In genomic region chr7:142960955-142961512, GRCh38 we compare ENCODE assay signal across 18 cellular contexts. TPM values are rescaled to one million over a fixed set of nuclear protein-coding genes. Genes with fewer than 3 reads are reported as not detected.
DNase-seq lines count a peak whose midpoint lies in the region; ATAC-seq and TF ChIP-seq lines count a peak whose summit lies in the region.
"Had no signal": no experiment of that assay in that cellular context is flagged by ENCODE, and none has a peak within 500 bp of the region (broad histone marks: within the 10 kb centered on the region; RNA-seq: fewer than 3 reads in every experiment).

No MANE protein-coding gene starts in this region.

- ATAC-seq in HG02970 (IDR thresholded peaks at IDR 0.05; ENCODE audit: low FRiP score, unreplicated experiment) (no peak), HG03571 (IDR thresholded peaks at IDR 0.05; ENCODE audit: unreplicated experiment) (no peak)
- ATAC-seq: left colon; naive thymus-derived CD4-positive, alpha-beta T cell had no signal

- H3K4me3 ChIP-seq in GM12864 (ENCODE audit: low read depth, low read length) = no peak overlapping the region
- no peak overlapping the region for H3K4me3 ChIP-seq in epithelial cell of proximal tubule (ENCODE audit: low read depth, low read length)

- DNase-seq in AG08396 (ENCODE audit: low spot score) (peak; percentile 1), GM12864 (ENCODE audit: low read depth) (no peak), NCI-H69 (lab: John Stamatoyannopoulos, UW) (peak; percentile 3), epithelial cell of proximal tubule (ENCODE audit: low read depth) (no peak), middle frontal gyrus (ENCODE audit: extremely low spot score, low spot score) (no peak), RKO (ENCODE audit: low spot score) (no peak)
- DNase-seq: activated naive CD4-positive, alpha-beta T cell treated with anti-CD3 and anti-CD28 coated beads, Interleukin-2, amount 10 ng/mL, durations not matched to agents 7 days and 5 days; caudate nucleus; EL; head of caudate nucleus; left colon; naive thymus-derived CD4-positive, alpha-beta T cell; NCI-H1436 treated with DMSO at 0.1 percent for 48 hours; NCI-H510A treated with DMSO at 0.1 percent for 48 hours; Right ventricle myocardium superior had no signal

- TF ChIP-seq CTCF in GM12864 (IDR thresholded peaks at IDR 0.05; ENCODE audit: low read depth, low read length, missing control alignments) = peak; percentile 41
- peak; percentile 17 for TF ChIP-seq CTCF in epithelial cell of proximal tubule (conservative IDR thresholded peaks at IDR 0.05; ENCODE audit: low read depth, low read length)

RNA-seq across cellular contexts. Expression of gene KEL, which starts 1.1 kb away (rescaled TPM):
- total RNA-seq in epithelial cell of proximal tubule = 0.12 TPM in 1 of 2 replicates, not detected in the other

RNA-seq across cellular contexts. Expression of gene LLCFC1, which starts 21.8 kb away (rescaled TPM):
- not detected in 2 replicates for total RNA-seq in epithelial cell of proximal tubule
- total RNA-seq: left colon, Right ventricle myocardium superior, ureter had no signal

RNA-seq across cellular contexts. Expression of gene TRPV5, which starts 27.5 kb away (rescaled TPM):
- not detected in 2 replicates for total RNA-seq in epithelial cell of proximal tubule
- total RNA-seq: left colon; naive thymus-derived CD4-positive, alpha-beta T cell; Right ventricle myocardium superior; ureter had no signal

Comparison
In these comparisons a context has a peak if more than half of its experiments do, and no peak if none do; other contexts are left out.
1. DNase-seq: peak in AG08396 (single experiment) and NCI-H69 (single experiment); none in GM12864 (single experiment), epithelial cell of proximal tubule (single experiment), middle frontal gyrus (single experiment) and RKO (single experiment).